8 cellular contexts compared by ENCODE assay signal in the genomic region with DNA sequence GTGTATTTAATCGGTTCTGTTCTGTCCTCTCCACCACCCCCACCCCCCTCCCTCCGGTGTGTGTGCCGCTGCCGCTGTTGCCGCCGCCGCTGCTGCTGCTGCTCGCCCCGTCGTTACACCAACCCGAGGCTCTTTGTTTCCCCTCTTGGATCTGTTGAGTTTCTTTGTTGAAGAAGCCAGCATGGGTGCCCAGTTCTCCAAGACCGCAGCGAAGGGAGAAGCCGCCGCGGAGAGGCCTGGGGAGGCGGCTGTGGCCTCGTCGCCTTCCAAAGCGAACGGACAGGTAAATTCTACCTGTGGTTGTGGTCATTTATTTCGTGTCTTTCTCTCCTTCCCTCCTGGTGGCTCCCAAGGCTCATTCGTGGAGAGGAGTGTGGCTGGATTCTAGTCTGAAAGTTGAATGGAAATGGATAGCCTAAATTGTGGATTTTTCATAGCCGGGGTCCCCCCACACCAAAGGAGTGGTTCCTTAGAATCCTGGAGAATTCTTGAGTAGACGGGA. TPM values are rescaled to one million over a fixed set of nuclear protein-coding genes. Genes with fewer than 3 reads are reported as not detected.
DNase-seq lines count a peak whose midpoint lies in the region; ATAC-seq, FAIRE-seq and TF ChIP-seq lines count a peak whose summit lies in the region.

No MANE protein-coding gene starts in this region.

- H3K4me1 Mint-ChIP-seq in activated T-helper 2 cell treated with anti-CD3 and anti-CD28 coated beads, Interferon-gamma antibody, Interleukin-2, Interleukin-4, amounts not matched to agents 10 μg/mL and 5 μg/mL and 100 μg/mL, durations not matched to agents 14 hours and 24 hours and 36 hours (ENCODE audit: low read depth): peaks cover 18% of the 10 kb centered on the region
- H3K4me1 Mint-ChIP-seq in immature natural killer cell: peaks cover 7 to 9% of the 10 kb centered on the region in 2 donors

- DNase-seq in AG08395 (ENCODE audit: low spot score) (peak; percentile 23), GM19239 (ENCODE audit: insufficient read length, low spot score) (no peak), right cardiac atrium (peak; percentile 21 to 64 (median 61)), smooth muscle cell (lab: John Stamatoyannopoulos, UW; ENCODE audit: unreplicated experiment) (no peak), immature natural killer cell (no peak)
- DNase-seq in activated T-helper 2 cell treated with anti-CD3 and anti-CD28 coated beads, Interferon-gamma antibody, Interleukin-2, Interleukin-4, amounts not matched to agents 10 μg/mL and 5 μg/mL and 100 μg/mL, durations not matched to agents 14 hours and 24 hours and 36 hours (ENCODE audit: low spot score): no peak

- H3K36me3 Mint-ChIP-seq in activated T-helper 2 cell treated with anti-CD3 and anti-CD28 coated beads, Interferon-gamma antibody, Interleukin-2, Interleukin-4, amounts not matched to agents 10 μg/mL and 5 μg/mL and 100 μg/mL, durations not matched to agents 14 hours and 24 hours and 36 hours (ENCODE audit: low read depth): no peaks in the 10 kb centered on the region
- H3K36me3 Mint-ChIP-seq in immature natural killer cell: peaks cover 0 to 5% (median 0%) of the 10 kb centered on the region in 3 donors

- H3F3A ChIP-seq in smooth muscle cell (ENCODE audit: low read depth): peaks cover 15% of the 10 kb centered on the region

- H3K9ac ChIP-seq in smooth muscle cell (ENCODE audit: low read depth): peak overlapping the region; percentile 98

- H3K79me2 ChIP-seq in smooth muscle cell (ENCODE audit: low read depth): peaks cover 55% of the 10 kb centered on the region

- FAIRE-seq in GM19239 (lab: Jason Lieb, UNC): peak; percentile 28

- under 1% methylated on average over 25 of the region's 25 CpGs for WGBS in right cardiac atrium
- WGBS in smooth muscle cell (ENCODE audit: low lambda C conversion rate): 0% methylated on average over 20 of the region's 25 CpGs

- peaks cover 41% of the 10 kb centered on the region for H4K20me1 ChIP-seq in smooth muscle cell (ENCODE audit: low read depth)

- H3K4me2 ChIP-seq in smooth muscle cell: peak overlapping the region; percentile 91

- no peak overlapping the region for H3K27ac Mint-ChIP-seq in activated T-helper 2 cell treated with anti-CD3 and anti-CD28 coated beads, Interferon-gamma antibody, Interleukin-2, Interleukin-4, amounts not matched to agents 10 μg/mL and 5 μg/mL and 100 μg/mL, durations not matched to agents 14 hours and 24 hours and 36 hours
- peak overlapping the region in 1 of 6 donors; percentile 34 for H3K27ac Mint-ChIP-seq in immature natural killer cell

- peak overlapping the region; percentile 97 for H3K4me3 ChIP-seq in right cardiac atrium (ENCODE audit: low read length)
- H3K4me3 ChIP-seq in smooth muscle cell: peak overlapping the region; percentile 96

- H3K27me3 Mint-ChIP-seq in activated T-helper 2 cell treated with anti-CD3 and anti-CD28 coated beads, Interferon-gamma antibody, Interleukin-2, Interleukin-4, amounts not matched to agents 10 μg/mL and 5 μg/mL and 100 μg/mL, durations not matched to agents 14 hours and 24 hours and 36 hours (ENCODE audit: low read depth): peaks cover 44% of the 10 kb centered on the region
- H3K27me3 Mint-ChIP-seq in immature natural killer cell (ENCODE audit: low read depth in 3 of 3): peaks cover 14 to 40% (median 20%) of the 10 kb centered on the region in 3 donors

- peak overlapping the region; percentile 75 for H3K4me3 Mint-ChIP-seq in activated T-helper 2 cell treated with anti-CD3 and anti-CD28 coated beads, Interferon-gamma antibody, Interleukin-2, Interleukin-4, amounts not matched to agents 10 μg/mL and 5 μg/mL and 100 μg/mL, durations not matched to agents 14 hours and 24 hours and 36 hours (ENCODE audit: low read depth)
- no peak overlapping the region for H3K4me3 Mint-ChIP-seq in immature natural killer cell

- H3K9me3 ChIP-seq in right cardiac atrium (ENCODE audit: control insufficient read depth, low read length) (no peaks in the 10 kb centered on the region), smooth muscle cell (replicated peaks; ENCODE audit: low read depth) (no peaks in the 10 kb centered on the region)

- H3K9me3 Mint-ChIP-seq in activated T-helper 2 cell treated with anti-CD3 and anti-CD28 coated beads, Interferon-gamma antibody, Interleukin-2, Interleukin-4, amounts not matched to agents 10 μg/mL and 5 μg/mL and 100 μg/mL, durations not matched to agents 14 hours and 24 hours and 36 hours: no peaks in the 10 kb centered on the region
- peaks cover 0 to 12% (median 4%) of the 10 kb centered on the region in 6 donors for H3K9me3 Mint-ChIP-seq in immature natural killer cell

- ATAC-seq in right cardiac atrium: peak in 1 of 2 donors; percentile 9
- no peak for ATAC-seq in HG03159 (IDR thresholded peaks at IDR 0.05; ENCODE audit: unreplicated experiment)
- ATAC-seq in GM21723 (IDR thresholded peaks at IDR 0.05; ENCODE audit: unreplicated experiment): no peak

- no peak overlapping the region for H2AFZ ChIP-seq in smooth muscle cell (ENCODE audit: low read depth)

- H3K36me3 ChIP-seq in smooth muscle cell (ENCODE audit: low read depth): peaks cover 4% of the 10 kb centered on the region

- intact Hi-C loops in activated T-helper 2 cell treated with anti-CD3 and anti-CD28 coated beads, Interferon-gamma antibody, Interleukin-2, Interleukin-4, amounts not matched to agents 10 μg/mL and 5 μg/mL and 100 μg/mL, durations not matched to agents 14 hours and 24 hours and 36 hours (cut with micrococcal nuclease): loop anchor here (1.0 to 5.0 kb wide), 5 partner anchors 115 to 1677 kb away; a partner anchor contains a TSS
- intact Hi-C loops in right cardiac atrium (cut with DNase I): loop anchor here in 3 of 4 donors (5.0 to 10.0 kb wide), 4 partner anchors 293 to 1073 kb away; no protein-coding TSS in a partner anchor

- H3K27ac ChIP-seq in right cardiac atrium (ENCODE audit: low read length) (peak overlapping the region; percentile 87), smooth muscle cell (ENCODE audit: low read depth) (peak overlapping the region; percentile 96)

- H3K27me3 ChIP-seq in right cardiac atrium (ENCODE audit: control insufficient read depth, insufficient read depth) (no peaks in the 10 kb centered on the region), smooth muscle cell (ENCODE audit: low read depth) (no peaks in the 10 kb centered on the region)

- TF ChIP-seq CTCF in smooth muscle cell (IDR thresholded peaks at IDR 0.05; ENCODE audit: borderline replicate concordance, insufficient read depth, poor library complexity, severe bottlenecking): no peak

- H3K4me1 ChIP-seq in right cardiac atrium (ENCODE audit: control insufficient read depth, insufficient read depth, low read length) (no peaks in the 10 kb centered on the region), smooth muscle cell (ENCODE audit: low read depth) (peaks cover 21% of the 10 kb centered on the region)

RNA-seq across cellular contexts. Expression of a gene that starts 0.5 kb away (rescaled TPM):
- 0.28 and 0.34 TPM in 2 replicates for total RNA-seq in activated T-helper 2 cell treated with anti-CD3 and anti-CD28 coated beads, Interferon-gamma antibody, Interleukin-2, Interleukin-4, amounts not matched to agents 10 μg/mL and 5 μg/mL and 100 μg/mL, durations not matched to agents 14 hours and 24 hours and 36 hours
- total RNA-seq in right cardiac atrium (10 to 100 TPM; 18.4 to 28.9 (median 23.6) TPM), smooth muscle cell (206 and 217 TPM in 2 replicates)
- polyA plus RNA-seq in right cardiac atrium (11.0 TPM), smooth muscle cell (157 and 172 TPM in 2 replicates), immature natural killer cell (under 1 TPM in 2 of 3 donors, not detected in 1; 0.04 to 0.12 TPM)

Comparison
In these comparisons a context has a peak if more than half of its experiments do, and no peak if none do; other contexts are left out.
1. DNase-seq: peak in AG08395 (single experiment) and right cardiac atrium (3 of 3); none in GM19239 (single experiment), activated T-helper 2 cell treated with anti-CD3 and anti-CD28 coated beads, Interferon-gamma antibody, Interleukin-2, Interleukin-4, amounts not matched to agents 10 μg/mL and 5 μg/mL and 100 μg/mL, durations not matched to agents 14 hours and 24 hours and 36 hours (single experiment), smooth muscle cell (single experiment) and immature natural killer cell (0 of 3).
2. RNA of a gene that starts 0.5 kb away (total RNA-seq): 206 to 217 TPM in smooth muscle cell and 18.4 to 28.9 TPM in right cardiac atrium; 0.28 to 0.34 TPM in activated T-helper 2 cell treated with anti-CD3 and anti-CD28 coated beads, Interferon-gamma antibody, Interleukin-2, Interleukin-4, amounts not matched to agents 10 μg/mL and 5 μg/mL and 100 μg/mL, durations not matched to agents 14 hours and 24 hours and 36 hours; every median in the first group is over 10 times any median in the second.